In the genomic region with DNA sequence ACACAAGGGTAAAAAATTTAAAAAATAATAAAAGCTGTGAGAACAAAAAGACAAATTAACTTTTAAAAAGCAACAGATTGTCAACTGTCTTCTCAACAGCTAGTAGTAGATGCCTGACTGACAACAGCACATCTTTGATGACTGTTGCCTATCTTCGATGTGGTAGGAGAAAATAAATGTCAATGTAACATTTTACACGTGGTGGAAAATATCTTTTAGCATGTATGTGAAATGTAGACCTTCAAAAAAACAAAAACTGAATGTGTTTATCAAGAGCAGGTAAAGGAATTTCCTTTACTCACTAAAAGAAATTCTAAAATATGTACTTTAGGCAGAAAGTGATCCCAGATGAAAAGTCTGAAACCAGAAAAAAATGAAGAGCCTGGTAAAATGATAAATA, we compare ENCODE assay signal across 17 cellular contexts. TPM values are rescaled to one million over a fixed set of nuclear protein-coding genes. Genes with fewer than 3 reads are reported as not detected.
A peak's percentile ranks its signal among the peaks of the same experiment; 100 is the strongest.
DNase-seq lines count a peak whose midpoint lies in the region; ATAC-seq and TF ChIP-seq lines count a peak whose summit lies in the region.
"Had no signal": no experiment of that assay in that cellular context is flagged by ENCODE, and none has a peak within 500 bp of the region (broad histone marks: within the 10 kb centered on the region; RNA-seq: fewer than 3 reads in every experiment).

No MANE protein-coding gene starts in this region.

- 10% methylated on average over 2 of the region's 2 CpGs for WGBS in SK-N-SH (ENCODE audit: low lambda C conversion rate)

- intact Hi-C loops in natural killer cell (cut with micrococcal nuclease) = loop anchor here (5.0 kb wide), 1 partner anchor 46 kb away; a partner anchor contains a TSS
- intact Hi-C loops in mucosa of descending colon (cut with DNase I, micrococcal nuclease) = no loop called here

- DNase-seq in SK-N-SH = no peak
- no peak for DNase-seq in natural killer cell treated with Interleukin-12 subunit alpha and Interleukin-12 subunit beta and Interleukin-15 and Interleukin-18, amount 100 ng/mL, for 72 hours (ENCODE audit: low spot score)
- DNase-seq in natural killer cell = no peak
- DNase-seq in central memory CD8-positive, alpha-beta T cell (ENCODE audit: low spot score in 2 of 2) = no peak
- no peak for DNase-seq in NCI-H82 (lab: John Stamatoyannopoulos, UW)
- no peak for DNase-seq in mucosa of descending colon
- DNase-seq: Caco-2; CD8-positive, alpha-beta memory T cell; DND-41; GDM1; HFFc6 had no signal

- POLR2A ChIA-PET in SK-N-SH (lab: Yijun Ruan, JAX) = no interaction called here

- peaks cover 21% of the 10 kb centered on the region for H3K36me3 Mint-ChIP-seq in natural killer cell treated with Interleukin-12 subunit alpha and Interleukin-12 subunit beta and Interleukin-15 and Interleukin-18, amount 100 ng/mL, for 72 hours
- peaks cover 23% of the 10 kb centered on the region for H3K36me3 Mint-ChIP-seq in natural killer cell
- H3K36me3 Mint-ChIP-seq in central memory CD8-positive, alpha-beta T cell (ENCODE audit: insufficient read depth) = peaks cover 3% of the 10 kb centered on the region

- no peak overlapping the region for H3K9ac ChIP-seq in SK-N-SH

- ATAC-seq in SK-N-SH treated with all-trans-retinoic acid at 6 μM for 48 hours (no peak), natural killer cell (no peak), mucosa of descending colon (no peak), GM21367 (IDR thresholded peaks at IDR 0.05; ENCODE audit: unreplicated experiment) (no peak)
- ATAC-seq in natural killer cell treated with Interleukin-12 subunit alpha and Interleukin-12 subunit beta and Interleukin-15 and Interleukin-18, amount 100 ng/mL, for 72 hours = no peak
- ATAC-seq in central memory CD8-positive, alpha-beta T cell (replicated peaks; ENCODE audit: extremely low read depth, poor library complexity, severe bottlenecking) = no peak
- ATAC-seq: HepG2 had no signal

- H3K27ac ChIP-seq in SK-N-SH (ENCODE audit: low read depth in 2 of 2, low read length in 1 of 2) = no peak overlapping the region; a peak in 1 of 4 replicates
- H3K27ac ChIP-seq: 22Rv1 had no signal

- no peak for TF ChIP-seq EP300 in SK-N-SH (IDR thresholded peaks at IDR 0.05; ENCODE audit: borderline replicate concordance in 1 of 2, low read depth in 1 of 2, low read length in 1 of 2)

- peak overlapping the region; percentile 62 to 65 for H3K27ac Mint-ChIP-seq in natural killer cell treated with Interleukin-12 subunit alpha and Interleukin-12 subunit beta and Interleukin-15 and Interleukin-18, amount 100 ng/mL, for 72 hours
- peak overlapping the region in 1 of 2 donors; percentile 68 for H3K27ac Mint-ChIP-seq in natural killer cell
- peak overlapping the region; percentile 22 for H3K27ac Mint-ChIP-seq in central memory CD8-positive, alpha-beta T cell (ENCODE audit: low read depth)
- H3K27ac Mint-ChIP-seq: CD8-positive, alpha-beta memory T cell had no signal

- CTCF ChIA-PET in SK-N-SH (lab: Yijun Ruan, JAX) = interaction anchor here (1.3 kb wide), 1 partner anchor 12 kb away, joined by 3 read pairs; no protein-coding TSS in a partner anchor

- peaks cover 4% of the 10 kb centered on the region for H3F3A ChIP-seq in SK-N-SH (replicated peaks; ENCODE audit: insufficient read depth)

- H3K79me2 ChIP-seq in SK-N-SH (ENCODE audit: insufficient read depth) = no peaks in the 10 kb centered on the region

- TF ChIP-seq RAD21 in SK-N-SH (IDR thresholded peaks at IDR 0.05; ENCODE audit: low read length) = no peak

- H3K36me3 ChIP-seq in SK-N-SH (replicated peaks in 1 of 2; ENCODE audit: control insufficient read depth in 1 of 2, insufficient read depth in 2 of 2, low read length in 1 of 2) (no peaks in the 10 kb centered on the region), mucosa of descending colon (ENCODE audit: low read depth) (no peaks in the 10 kb centered on the region)
- H3K36me3 ChIP-seq: HAP-1 had no signal

- TF ChIP-seq CTCF in SK-N-SH (IDR thresholded peaks at IDR 0.05) (no peak), natural killer cell (IDR thresholded peaks at IDR 0.05) (no peak), mucosa of descending colon (IDR thresholded peaks at IDR 0.05) (no peak)

- H3K9me3 ChIP-seq in SK-N-SH = peaks cover 8% of the 10 kb centered on the region; the same call in 1 of the 2 replicates
- peaks cover 3% of the 10 kb centered on the region for H3K9me3 ChIP-seq in mucosa of descending colon
- H3K9me3 ChIP-seq: Caco-2, HAP-1 had no signal

- peaks cover 3 to 11% of the 10 kb centered on the region in 2 donors for H3K27me3 Mint-ChIP-seq in natural killer cell treated with Interleukin-12 subunit alpha and Interleukin-12 subunit beta and Interleukin-15 and Interleukin-18, amount 100 ng/mL, for 72 hours
- peaks cover 0 to 5% of the 10 kb centered on the region in 2 donors for H3K27me3 Mint-ChIP-seq in natural killer cell (ENCODE audit: low read depth in 2 of 2)
- no peaks in the 10 kb centered on the region for H3K27me3 Mint-ChIP-seq in central memory CD8-positive, alpha-beta T cell

- no peak overlapping the region for H3K4me3 ChIP-seq in SK-N-SH (ENCODE audit: low read depth in 2 of 2, low read length in 1 of 2)
- H3K4me3 ChIP-seq in mucosa of descending colon = no peak overlapping the region
- H3K4me3 ChIP-seq: HAP-1 had no signal

- peaks cover 8% of the 10 kb centered on the region for H3K9me3 Mint-ChIP-seq in natural killer cell treated with Interleukin-12 subunit alpha and Interleukin-12 subunit beta and Interleukin-15 and Interleukin-18, amount 100 ng/mL, for 72 hours
- H3K9me3 Mint-ChIP-seq in natural killer cell = peaks cover 0 to 7% of the 10 kb centered on the region in 2 donors
- peaks cover 5% of the 10 kb centered on the region for H3K9me3 Mint-ChIP-seq in central memory CD8-positive, alpha-beta T cell
- H3K9me3 Mint-ChIP-seq: HFFc6 had no signal

- no peaks in the 10 kb centered on the region for H3K27me3 ChIP-seq in SK-N-SH (ENCODE audit: insufficient read depth)

- H2AFZ ChIP-seq in SK-N-SH (ENCODE audit: low read depth) = 0 out of 2 replicates have a peak overlapping the region, but pooled peaks have one; percentile 83

- H3K4me1 ChIP-seq in SK-N-SH (ENCODE audit: control insufficient read depth in 1 of 2, insufficient read depth in 2 of 2, low read depth in 1 of 2, low read length in 1 of 2) (no peaks in the 10 kb centered on the region), mucosa of descending colon (ENCODE audit: low read depth) (no peaks in the 10 kb centered on the region)
- H3K4me1 ChIP-seq: Caco-2, HAP-1 had no signal

- H3K4me2 ChIP-seq in SK-N-SH = no peak overlapping the region

- H3K9me2 ChIP-seq in SK-N-SH = no peaks in the 10 kb centered on the region

- H4K20me1 ChIP-seq in SK-N-SH (ENCODE audit: insufficient read depth) = no peaks in the 10 kb centered on the region

- H3K4me3 Mint-ChIP-seq in natural killer cell treated with Interleukin-12 subunit alpha and Interleukin-12 subunit beta and Interleukin-15 and Interleukin-18, amount 100 ng/mL, for 72 hours = no peak overlapping the region
- H3K4me3 Mint-ChIP-seq in natural killer cell = no peak overlapping the region
- no peak overlapping the region for H3K4me3 Mint-ChIP-seq in central memory CD8-positive, alpha-beta T cell

- peaks cover 15 to 18% of the 10 kb centered on the region in 2 donors for H3K4me1 Mint-ChIP-seq in natural killer cell treated with Interleukin-12 subunit alpha and Interleukin-12 subunit beta and Interleukin-15 and Interleukin-18, amount 100 ng/mL, for 72 hours (ENCODE audit: low read depth in 2 of 2)
- H3K4me1 Mint-ChIP-seq in natural killer cell = peaks cover 14 to 15% of the 10 kb centered on the region in 2 donors
- peaks cover 8% of the 10 kb centered on the region for H3K4me1 Mint-ChIP-seq in central memory CD8-positive, alpha-beta T cell

TF ChIP-seq in SK-N-SH, 30 proteins besides CTCF, POLR2A, EP300 and RAD21:
- no peak for TF ChIP-seq MEF2A (IDR thresholded peaks at IDR 0.05; ENCODE audit: borderline replicate concordance, low read depth)
- TF ChIP-seq RCOR1 (IDR thresholded peaks at IDR 0.05; ENCODE audit: low read length) = no peak
- TF ChIP-seq FOSL2 (IDR thresholded peaks at IDR 0.05; ENCODE audit: borderline replicate concordance, low read depth) = no peak

TF ChIP-seq in SK-N-SH treated with all-trans-retinoic acid at 6 μM for 48 hours, 23 proteins besides CTCF, POLR2A, EP300 and RAD21:
- no peak for TF ChIP-seq OSR1 (CRISPR knock-in tag; IDR thresholded peaks at IDR 0.05)
- TF ChIP-seq ESRRG (CRISPR knock-in tag; IDR thresholded peaks at IDR 0.05) = no peak

RNA-seq across cellular contexts. Expression of a gene that starts 42.9 kb away (rescaled TPM):
- not detected in 2 replicates for polyA plus RNA-seq in SK-N-SH (2012; rRNA removed)
- not detected in 2 replicates for polyA plus RNA-seq in SK-N-SH (2012; cell fraction: cytosol; rRNA removed)
- polyA plus RNA-seq in SK-N-SH (2012; cell fraction: nucleus; rRNA removed) = not detected in 2 replicates
- total RNA-seq in natural killer cell treated with Interleukin-12 subunit alpha and Interleukin-12 subunit beta and Interleukin-15 and Interleukin-18, amount 100 ng/mL, for 72 hours = 100 to 1,000 TPM; 357 to 897 TPM
- 100 to 1,000 TPM; 522 to 584 (median 541) TPM for total RNA-seq in natural killer cell
- 10 to 100 TPM; 10.3 to 32.8 (median 28.2) TPM for total RNA-seq in mucosa of descending colon
- total RNA-seq: Caco-2, HepG2, HFFc6 had no signal
- polyA plus RNA-seq: BJ, HepG2 had no signal

RNA-seq across cellular contexts. Expression of a gene that starts 47.9 kb away (rescaled TPM):
- 6.6 and 8.3 TPM in 2 replicates for polyA plus RNA-seq in SK-N-SH (2012; rRNA removed)
- polyA plus RNA-seq in SK-N-SH (2012; cell fraction: cytosol; rRNA removed) = 10.9 and 15.5 TPM in 2 replicates
- polyA plus RNA-seq in SK-N-SH (2012; cell fraction: nucleus; rRNA removed) = 3.0 and 5.6 TPM in 2 replicates
- total RNA-seq in natural killer cell treated with Interleukin-12 subunit alpha and Interleukin-12 subunit beta and Interleukin-15 and Interleukin-18, amount 100 ng/mL, for 72 hours = 10 to 100 TPM; 15.5 to 21.0 TPM
- total RNA-seq in natural killer cell (10 to 100 TPM in 2 of 3 donors, 1 to 10 TPM in 1; 8.9 to 12.5 (median 10.4) TPM), mucosa of descending colon (1 to 10 TPM; 8.2 to 8.7 (median 8.6) TPM)

Comparison
In these comparisons a context has a peak if more than half of its experiments do, and no peak if none do; other contexts are left out.
1. RNA of a gene that starts 42.9 kb away (total RNA-seq): 357 to 897 TPM in natural killer cell treated with Interleukin-12 subunit alpha and Interleukin-12 subunit beta and Interleukin-15 and Interleukin-18, amount 100 ng/mL, for 72 hours and 522 to 584 TPM in natural killer cell; 10.3 to 32.8 TPM in mucosa of descending colon; every median in the first group is over 10 times any median in the second.